22 cellular contexts compared by ENCODE assay signal in genomic region chr9:131520448-131520847, GRCh38. TPM values are rescaled to one million over a fixed set of nuclear protein-coding genes. Genes with fewer than 3 reads are reported as not detected.
DNase-seq lines count a peak whose midpoint lies in the region; ATAC-seq and TF ChIP-seq lines count a peak whose summit lies in the region.
"Had no signal": no experiment of that assay in that cellular context is flagged by ENCODE, and none has a peak within 500 bp of the region (broad histone marks: within the 10 kb centered on the region; RNA-seq: fewer than 3 reads in every experiment).

No MANE protein-coding gene starts in this region.

- TF ChIP-seq CTCF in HCT116 (IDR thresholded peaks at IDR 0.05 in 2 of 3, conservative IDR thresholded peaks at IDR 0.05 in 1 of 3; ENCODE audit: borderline replicate concordance in 1 of 3, insufficient read depth in 1 of 3, low read depth in 2 of 3, low read length in 2 of 3) (no peak), WTC11 (IDR thresholded peaks at IDR 0.05) (no peak), sigmoid colon (IDR thresholded peaks at IDR 0.05) (no peak), colonic mucosa (IDR thresholded peaks at IDR 0.05) (no peak)

- 84 to 86% methylated on average over 17 of the region's 17 CpGs for WGBS in sigmoid colon, 2 donors
- 80 to 82% methylated on average over 17 of the region's 17 CpGs for WGBS in aorta, 2 donors

- H3K27ac ChIP-seq in HCT116 (ENCODE audit: low read depth, low read length) (no peak overlapping the region), sigmoid colon (no peak overlapping the region), colonic mucosa (no peak overlapping the region), aorta (ENCODE audit: low read depth in 1 of 2, low read length in 2 of 2) (no peak overlapping the region)
- H3K27ac ChIP-seq: GM23248 had no signal

- intact Hi-C loops in HCT116 (cut with micrococcal nuclease): no loop called here
- intact Hi-C loops in sigmoid colon (cut with DNase I): no loop called here
- intact Hi-C loops in colonic mucosa (cut with DNase I): no loop called here
- intact Hi-C loops in aorta (cut with DNase I): no loop called here

- H3K79me2 ChIP-seq in HCT116 (ENCODE audit: insufficient read depth, low read length): no peaks in the 10 kb centered on the region

- RAD21 ChIA-PET in HCT116 (lab: Charles Lee; ENCODE audit: low non-redundant PET in 1 of 2, low total read pairs in 2 of 2, uncharacterized antibody in 2 of 2, unreplicated experiment in 2 of 2): interaction anchor here in 1 of 2 experiments (0.6 kb wide), 1 partner anchor 130 kb away, joined by 3 read pairs; no protein-coding TSS in a partner anchor

- H3K9ac ChIP-seq in HCT116 (ENCODE audit: low read length) (no peak overlapping the region), colonic mucosa (ENCODE audit: low read depth in 2 of 2, low read length in 2 of 2) (no peak overlapping the region)
- H3K9ac ChIP-seq: GM23248 had no signal

- H3K4me3 ChIP-seq in HCT116 (replicated peaks in 1 of 2; ENCODE audit: low read depth in 1 of 2, low read length in 2 of 2): no peak overlapping the region
- H3K4me3 ChIP-seq in sigmoid colon: no peak overlapping the region
- no peak overlapping the region for H3K4me3 ChIP-seq in colonic mucosa
- no peak overlapping the region for H3K4me3 ChIP-seq in aorta (ENCODE audit: low read length in 2 of 2)
- H3K4me3 ChIP-seq: GM23248 had no signal

- POLR2A ChIA-PET in HCT116 (lab: Charles Lee): no interaction called here
- POLR2A ChIA-PET in WTC11 (lab: Charles Lee): no interaction called here

- peaks cover 52% of the 10 kb centered on the region for H3K36me3 Mint-ChIP-seq in WTC11

- CTCF ChIA-PET in HCT116 (lab: Charles Lee): no interaction called here
- CTCF ChIA-PET in WTC11 (lab: Charles Lee): no interaction called here

- H3K4me1 Mint-ChIP-seq in WTC11: no peaks in the 10 kb centered on the region
- H3K4me1 Mint-ChIP-seq: CD4-positive, alpha-beta memory T cell; H9 had no signal

- no peaks in the 10 kb centered on the region for H3K9me2 ChIP-seq in HCT116 (ENCODE audit: insufficient read depth)

- H3K4me2 ChIP-seq in HCT116 (ENCODE audit: low read length): no peak overlapping the region

- TF ChIP-seq POLR2A in HCT116 (IDR thresholded peaks at IDR 0.05; ENCODE audit: borderline replicate concordance, extremely low read depth, insufficient read depth, insufficient read length): no peak
- TF ChIP-seq POLR2A in sigmoid colon (IDR thresholded peaks at IDR 0.05): no peak

- no peaks in the 10 kb centered on the region for H3K4me1 ChIP-seq in HCT116 (ENCODE audit: control insufficient read depth in 1 of 2, insufficient read depth in 2 of 2, low read length in 2 of 2)
- peaks cover 0 to 28% (median 22%) of the 10 kb centered on the region in 4 donors for H3K4me1 ChIP-seq in sigmoid colon
- H3K4me1 ChIP-seq in colonic mucosa: no peaks in the 10 kb centered on the region
- H3K4me1 ChIP-seq in aorta (ENCODE audit: control insufficient read depth in 1 of 2, insufficient read depth in 2 of 2, low read length in 2 of 2): no peaks in the 10 kb centered on the region

- H3K27me3 ChIP-seq in HCT116 (ENCODE audit: insufficient read depth, low read length) (no peaks in the 10 kb centered on the region), sigmoid colon (no peaks in the 10 kb centered on the region), colonic mucosa (no peaks in the 10 kb centered on the region), aorta (ENCODE audit: control insufficient read depth in 1 of 2, insufficient read depth in 2 of 2, low read length in 1 of 2) (no peaks in the 10 kb centered on the region)

- H2AFZ ChIP-seq in HCT116 (ENCODE audit: low read depth, low read length, poor library complexity, severe bottlenecking): no peak overlapping the region
- H2AFZ ChIP-seq: GM23248 had no signal

- H4K20me1 ChIP-seq in HCT116 (ENCODE audit: insufficient read depth): no peaks in the 10 kb centered on the region

- H3K27ac Mint-ChIP-seq in WTC11: 0 out of 2 replicates have a peak overlapping the region, but pooled peaks have one; percentile 23
- H3K27ac Mint-ChIP-seq: H9, HFFc6 had no signal

- TF ChIP-seq EP300 in sigmoid colon (IDR thresholded peaks at IDR 0.05): no peak

- no peak for TF ChIP-seq RAD21 in HCT116 (IDR thresholded peaks at IDR 0.05; ENCODE audit: low read depth)

- ATAC-seq in HCT116 (no peak), WTC11 (no peak), aorta (ENCODE audit: low FRiP score) (no peak)

- no peaks in the 10 kb centered on the region for H3K9me3 Mint-ChIP-seq in WTC11
- H3K9me3 Mint-ChIP-seq: CD4-positive, alpha-beta memory T cell; H9; HFFc6 had no signal

- no peak overlapping the region for H3K4me3 Mint-ChIP-seq in WTC11
- H3K4me3 Mint-ChIP-seq: CD4-positive, alpha-beta memory T cell; H9; HFFc6 had no signal

- no peak for DNase-seq in HCT116 (ENCODE audit: low read depth, low spot score)
- DNase-seq in WTC11 (ENCODE audit: low spot score): no peak
- peak; percentile 42 for DNase-seq in islet precursor cell
- peak; percentile 54 for DNase-seq in sigmoid colon
- no peak for DNase-seq in NCI-H2227 treated with DMSO at 0.1 percent for 48 hours (lab: John Stamatoyannopoulos, UW)
- no peak for DNase-seq in colonic mucosa
- DNase-seq in aorta: no peak
- DNase-seq: C1 segment of cervical spinal cord; Calu3; CD4-positive, alpha-beta memory T cell; COR-L47; DMS53; DMS79 treated with DMSO at 0.1 percent for 48 hours; GF-D8; GM23248; H9; HFFc6 had no signal

- H3K9me3 ChIP-seq in HCT116 (ENCODE audit: control insufficient read depth in 1 of 2, insufficient read depth in 1 of 2, low read depth in 1 of 2, low read length in 2 of 2) (no peaks in the 10 kb centered on the region), sigmoid colon (no peaks in the 10 kb centered on the region), colonic mucosa (no peaks in the 10 kb centered on the region), aorta (ENCODE audit: control insufficient read depth, low read length) (no peaks in the 10 kb centered on the region)

- H3K36me3 ChIP-seq in HCT116 (ENCODE audit: control insufficient read depth in 1 of 2, insufficient read depth in 2 of 2, low read length in 2 of 2): peaks cover 18 to 40% of the 10 kb centered on the region in 2 experiments
- peaks cover 57 to 90% (median 62%) of the 10 kb centered on the region in 4 donors for H3K36me3 ChIP-seq in sigmoid colon
- H3K36me3 ChIP-seq in colonic mucosa: no peaks in the 10 kb centered on the region
- peaks cover 0 to 14% of the 10 kb centered on the region in 2 donors for H3K36me3 ChIP-seq in aorta (ENCODE audit: control insufficient read depth in 1 of 2, insufficient read depth in 2 of 2, low read length in 1 of 2)

- BruUV-seq in HCT116 (replicated peaks; lab: Mats Ljungman, UMichigan): TSS peak; percentile 32

- no peaks in the 10 kb centered on the region for H3K27me3 Mint-ChIP-seq in WTC11 (ENCODE audit: low read depth)
- H3K27me3 Mint-ChIP-seq: CD4-positive, alpha-beta memory T cell had no signal

TF ChIP-seq in HCT116, 20 proteins besides CTCF, POLR2A, EP300 and RAD21 (continues in another document):
- TF ChIP-seq ZNF274 (IDR thresholded peaks at IDR 0.05; ENCODE audit: low read depth, low read length) (no peak), JUND (IDR thresholded peaks at IDR 0.05) (no peak), ZFX (IDR thresholded peaks at IDR 0.05) (no peak), SIN3A (IDR thresholded peaks at IDR 0.05; ENCODE audit: low read depth) (no peak), EZH2phosphoT487 (IDR thresholded peaks at IDR 0.05; ENCODE audit: borderline replicate concordance) (no peak), CEBPB (IDR thresholded peaks at IDR 0.05; ENCODE audit: low read depth) (no peak)

TF ChIP-seq in WTC11, 78 proteins besides CTCF, POLR2A, EP300 and RAD21:
- no peak for TF ChIP-seq ZNF416 (CRISPR knock-in tag; IDR thresholded peaks at IDR 0.05)

RNA-seq across cellular contexts. Expression of gene UCK1, which starts 10.6 kb away (rescaled TPM):
- total RNA-seq in HCT116 (2021; ENCODE audit: unreplicated experiment): 17.5 TPM
- polyA plus RNA-seq in HCT116 (2012): 15.9 and 16.1 TPM in 2 replicates
- 28.0 to 30.6 TPM (median 29.6 TPM) in 3 replicates for total RNA-seq in WTC11 (2021)
- 10 to 100 TPM; 35.7 to 67.5 (median 52.0) TPM for total RNA-seq in sigmoid colon
- 10 to 100 TPM; 20.8 to 30.1 (median 28.2) TPM for polyA plus RNA-seq in sigmoid colon
- total RNA-seq in colonic mucosa: 10 to 100 TPM; 20.2 to 29.3 TPM
- total RNA-seq in aorta: 10 to 100 TPM; 24.5 to 28.3 TPM
- 10 to 100 TPM; 35.7 to 45.7 TPM for polyA plus RNA-seq in aorta

RNA-seq across cellular contexts. Expression of gene POMT1, which starts 17.7 kb away (rescaled TPM):
- total RNA-seq in HCT116 (2021; ENCODE audit: unreplicated experiment) (21.4 TPM), WTC11 (2021) (35.2 to 36.4 TPM (median 36.2 TPM) in 3 replicates), sigmoid colon (10 to 100 TPM; 21.9 to 61.2 (median 30.0) TPM), colonic mucosa (10 to 100 TPM; 24.0 to 28.8 TPM), aorta (10 to 100 TPM; 22.0 to 33.1 TPM)
- polyA plus RNA-seq in HCT116 (2012): 17.6 and 20.1 TPM in 2 replicates
- polyA plus RNA-seq in sigmoid colon (10 to 100 TPM in 1 of 3 donors, 1 to 10 TPM in 2; 3.6 to 19.8 (median 4.4) TPM), aorta (10 to 100 TPM; 10.0 to 97.0 TPM)

RNA-seq across cellular contexts. Expression of gene PRRT1B, which starts 24.9 kb away (rescaled TPM):
- total RNA-seq in HCT116 (2021; ENCODE audit: unreplicated experiment) (not detected), WTC11 (2021) (0.48 to 1.2 TPM (median 0.78 TPM) in 3 replicates), sigmoid colon (not detected), colonic mucosa (1 to 10 TPM; 2.0 to 4.5 TPM), aorta (not detected)
- 0.10 TPM in 1 of 2 replicates, not detected in the other for polyA plus RNA-seq in HCT116 (2012)
- polyA plus RNA-seq in sigmoid colon (1 to 10 TPM in 2 of 3 donors, under 1 TPM in 1; 0.45 to 3.6 (median 1.4) TPM), aorta (not detected)
- total RNA-seq: A172; A673; Calu3; CD4-positive, alpha-beta memory T cell; Daoy; G401; GM23248; HFFc6 had no signal
- polyA plus RNA-seq: BJ; CD4-positive, alpha-beta memory T cell; GM23248 had no signal

Comparison
In these comparisons a context has a peak if more than half of its experiments do, and no peak if none do; other contexts are left out.
1. DNase-seq: peak in islet precursor cell (single experiment) and sigmoid colon (single experiment); none in HCT116 (single experiment), WTC11 (single experiment), NCI-H2227 treated with DMSO at 0.1 percent for 48 hours (single experiment), colonic mucosa (single experiment) and aorta (0 of 2).